14 cellular contexts compared by ENCODE assay signal in genomic region chr14:51959928-51960327, GRCh38. TPM values are rescaled to one million over a fixed set of nuclear protein-coding genes. Genes with fewer than 3 reads are reported as not detected.
DNase-seq lines count a peak whose midpoint lies in the region; ATAC-seq and TF ChIP-seq lines count a peak whose summit lies in the region.
"Had no signal": no experiment of that assay in that cellular context is flagged by ENCODE, and none has a peak within 500 bp of the region (broad histone marks: within the 10 kb centered on the region; RNA-seq: fewer than 3 reads in every experiment).

No MANE protein-coding gene starts in this region.

- H3K4me1 Mint-ChIP-seq in activated naive CD4-positive, alpha-beta T cell treated with anti-CD3 and anti-CD28 coated beads, Interleukin-2, amount 50 U/mL, for 24 hours: peaks cover 63% of the 10 kb centered on the region
- H3K4me1 Mint-ChIP-seq in activated naive CD4-positive, alpha-beta T cell treated with anti-CD3 and anti-CD28 coated beads, Interleukin-2, amount 10 ng/mL, durations not matched to agents 7 days and 5 days: peaks cover 22% of the 10 kb centered on the region
- H3K4me1 Mint-ChIP-seq in activated T-helper 17 cell treated with anti-CD3 and anti-CD28 coated beads, Interleukin-2, amount 50 U/mL, for 72 hours: peaks cover 35% of the 10 kb centered on the region
- peaks cover 92 to 98% of the 10 kb centered on the region in 2 donors for H3K4me1 Mint-ChIP-seq in immature natural killer cell
- H3K4me1 Mint-ChIP-seq in stimulated activated effector memory CD8-positive, alpha-beta T cell treated with anti-CD3 and anti-CD28 coated beads, Interleukin-12 subunit alpha, Interleukin-12 subunit beta, amount 100 ng/mL, for 72 hours: peaks cover 60% of the 10 kb centered on the region
- H3K4me1 Mint-ChIP-seq in mesothelial cell of epicardium: peaks cover 23% of the 10 kb centered on the region

- peaks cover 51% of the 10 kb centered on the region for H3K36me3 Mint-ChIP-seq in activated naive CD4-positive, alpha-beta T cell treated with anti-CD3 and anti-CD28 coated beads, Interleukin-2, amount 50 U/mL, for 24 hours
- H3K36me3 Mint-ChIP-seq in activated naive CD4-positive, alpha-beta T cell treated with anti-CD3 and anti-CD28 coated beads, Interleukin-2, amount 10 ng/mL, durations not matched to agents 7 days and 5 days: peaks cover 85% of the 10 kb centered on the region
- peaks cover 97% of the 10 kb centered on the region for H3K36me3 Mint-ChIP-seq in activated T-helper 17 cell treated with anti-CD3 and anti-CD28 coated beads, Interleukin-2, amount 50 U/mL, for 72 hours (ENCODE audit: low read depth)
- H3K36me3 Mint-ChIP-seq in immature natural killer cell: peaks cover 33 to 48% (median 35%) of the 10 kb centered on the region in 3 donors
- H3K36me3 Mint-ChIP-seq in stimulated activated effector memory CD8-positive, alpha-beta T cell treated with anti-CD3 and anti-CD28 coated beads, Interleukin-12 subunit alpha, Interleukin-12 subunit beta, amount 100 ng/mL, for 72 hours: peaks cover 83% of the 10 kb centered on the region
- peaks cover 31% of the 10 kb centered on the region for H3K36me3 Mint-ChIP-seq in mesothelial cell of epicardium

- H3K4me3 Mint-ChIP-seq in activated naive CD4-positive, alpha-beta T cell treated with anti-CD3 and anti-CD28 coated beads, Interleukin-2, amount 50 U/mL, for 24 hours: no peak overlapping the region
- no peak overlapping the region for H3K4me3 Mint-ChIP-seq in activated naive CD4-positive, alpha-beta T cell treated with anti-CD3 and anti-CD28 coated beads, Interleukin-2, amount 10 ng/mL, durations not matched to agents 7 days and 5 days
- H3K4me3 Mint-ChIP-seq in activated T-helper 17 cell treated with anti-CD3 and anti-CD28 coated beads, Interleukin-2, amount 50 U/mL, for 72 hours: no peak overlapping the region
- H3K4me3 Mint-ChIP-seq in immature natural killer cell (peak overlapping the region in 3 of 5 donors; percentile 3 to 46 (median 22)), mesothelial cell of epicardium (no peak overlapping the region)
- no peak overlapping the region for H3K4me3 Mint-ChIP-seq in stimulated activated effector memory CD8-positive, alpha-beta T cell treated with anti-CD3 and anti-CD28 coated beads, Interleukin-12 subunit alpha, Interleukin-12 subunit beta, amount 100 ng/mL, for 72 hours
- H3K4me3 Mint-ChIP-seq: B cell; CD4-positive, CD25-positive, alpha-beta regulatory T cell had no signal

- no peak for TF ChIP-seq CTCF in mesothelial cell of epicardium (IDR thresholded peaks at IDR 0.05; ENCODE audit: unreplicated experiment)

- CTCF ChIA-PET in activated naive CD4-positive, alpha-beta T cell treated with anti-CD3 and anti-CD28 coated beads, Interleukin-2, amount 10 ng/mL, durations not matched to agents 7 days and 5 days (lab: Charles Lee): interaction anchor here (1.3 kb wide), 1 partner anchor 19 kb away, joined by 4 read pairs; no protein-coding TSS in a partner anchor

- H3K27ac Mint-ChIP-seq in activated naive CD4-positive, alpha-beta T cell treated with anti-CD3 and anti-CD28 coated beads, Interleukin-2, amount 50 U/mL, for 24 hours: peak overlapping the region; percentile 61
- H3K27ac Mint-ChIP-seq in activated naive CD4-positive, alpha-beta T cell treated with anti-CD3 and anti-CD28 coated beads, Interleukin-2, amount 10 ng/mL, durations not matched to agents 7 days and 5 days: no peak overlapping the region
- peak overlapping the region; percentile 16 for H3K27ac Mint-ChIP-seq in activated T-helper 17 cell treated with anti-CD3 and anti-CD28 coated beads, Interleukin-2, amount 50 U/mL, for 72 hours
- H3K27ac Mint-ChIP-seq in immature natural killer cell: peak overlapping the region; percentile 28 to 79 (median 52)
- H3K27ac Mint-ChIP-seq in stimulated activated effector memory CD8-positive, alpha-beta T cell treated with anti-CD3 and anti-CD28 coated beads, Interleukin-12 subunit alpha, Interleukin-12 subunit beta, amount 100 ng/mL, for 72 hours: peak overlapping the region; percentile 8
- no peak overlapping the region for H3K27ac Mint-ChIP-seq in mesothelial cell of epicardium
- H3K27ac Mint-ChIP-seq: B cell had no signal

- no peak for ATAC-seq in activated T-helper 17 cell treated with anti-CD3 and anti-CD28 coated beads, Interleukin-2, amount 50 U/mL, for 72 hours (replicated peaks)
- no peak for ATAC-seq in stimulated activated effector memory CD8-positive, alpha-beta T cell treated with anti-CD3 and anti-CD28 coated beads, Interleukin-12 subunit alpha, Interleukin-12 subunit beta, amount 100 ng/mL, for 72 hours
- no peak for ATAC-seq in HG02798 (IDR thresholded peaks at IDR 0.05; ENCODE audit: poor library complexity, unreplicated experiment)

- no peaks in the 10 kb centered on the region for H3K27me3 Mint-ChIP-seq in activated naive CD4-positive, alpha-beta T cell treated with anti-CD3 and anti-CD28 coated beads, Interleukin-2, amount 50 U/mL, for 24 hours
- no peaks in the 10 kb centered on the region for H3K27me3 Mint-ChIP-seq in activated naive CD4-positive, alpha-beta T cell treated with anti-CD3 and anti-CD28 coated beads, Interleukin-2, amount 10 ng/mL, durations not matched to agents 7 days and 5 days
- no peaks in the 10 kb centered on the region for H3K27me3 Mint-ChIP-seq in activated T-helper 17 cell treated with anti-CD3 and anti-CD28 coated beads, Interleukin-2, amount 50 U/mL, for 72 hours
- H3K27me3 Mint-ChIP-seq in immature natural killer cell (ENCODE audit: low read depth in 3 of 3): peaks cover 0 to 5% (median 3%) of the 10 kb centered on the region in 3 donors
- peaks cover 7% of the 10 kb centered on the region for H3K27me3 Mint-ChIP-seq in mesothelial cell of epicardium (ENCODE audit: low read depth)
- H3K27me3 Mint-ChIP-seq: B cell; CD4-positive, CD25-positive, alpha-beta regulatory T cell had no signal

- no peak for DNase-seq in activated naive CD4-positive, alpha-beta T cell treated with anti-CD3 and anti-CD28 coated beads, Interleukin-2, amount 10 ng/mL, durations not matched to agents 7 days and 5 days
- no peak for DNase-seq in immature natural killer cell
- no peak for DNase-seq in stimulated activated effector memory CD8-positive, alpha-beta T cell treated with anti-CD3 and anti-CD28 coated beads, Interleukin-12 subunit alpha, Interleukin-12 subunit beta, amount 100 ng/mL, for 72 hours (ENCODE audit: low spot score in 2 of 2)
- no peak for DNase-seq in cerebellar nuclear complex (lab: John Stamatoyannopoulos, UW)
- DNase-seq in mesothelial cell of epicardium (ENCODE audit: low spot score in 2 of 2, unreplicated experiment in 2 of 2): no peak
- DNase-seq: CD4-positive, CD25-positive, alpha-beta regulatory T cell; DMS153; DMS79; GDM1; GM23248 had no signal

- H3K9me3 Mint-ChIP-seq in activated naive CD4-positive, alpha-beta T cell treated with anti-CD3 and anti-CD28 coated beads, Interleukin-2, amount 50 U/mL, for 24 hours: peaks cover 27% of the 10 kb centered on the region
- H3K9me3 Mint-ChIP-seq in activated naive CD4-positive, alpha-beta T cell treated with anti-CD3 and anti-CD28 coated beads, Interleukin-2, amount 10 ng/mL, durations not matched to agents 7 days and 5 days: peaks cover 27% of the 10 kb centered on the region
- peaks cover 9% of the 10 kb centered on the region for H3K9me3 Mint-ChIP-seq in activated T-helper 17 cell treated with anti-CD3 and anti-CD28 coated beads, Interleukin-2, amount 50 U/mL, for 72 hours
- H3K9me3 Mint-ChIP-seq in immature natural killer cell (no peaks in the 10 kb centered on the region), mesothelial cell of epicardium (peaks cover 34% of the 10 kb centered on the region)
- H3K9me3 Mint-ChIP-seq in stimulated activated effector memory CD8-positive, alpha-beta T cell treated with anti-CD3 and anti-CD28 coated beads, Interleukin-12 subunit alpha, Interleukin-12 subunit beta, amount 100 ng/mL, for 72 hours: peaks cover 23% of the 10 kb centered on the region

RNA-seq across cellular contexts. Expression of gene RTRAF, which starts 29.4 kb away (rescaled TPM):
- total RNA-seq in activated T-helper 17 cell treated with anti-CD3 and anti-CD28 coated beads, Interleukin-2, amount 50 U/mL, for 72 hours: 100 to 1,000 TPM; 138 to 190 TPM
- polyA plus RNA-seq in immature natural killer cell: 100 to 1,000 TPM in 2 of 3 donors, 10 to 100 TPM in 1; 92.1 to 162 (median 137) TPM
- total RNA-seq in mesothelial cell of epicardium: 183 to 197 TPM (median 193 TPM) in 3 replicates

Comparison
In these comparisons a context has a peak if more than half of its experiments do, and no peak if none do; other contexts are left out.
1. H3K27ac Mint-ChIP-seq: peak in activated naive CD4-positive, alpha-beta T cell treated with anti-CD3 and anti-CD28 coated beads, Interleukin-2, amount 50 U/mL, for 24 hours (single experiment), activated T-helper 17 cell treated with anti-CD3 and anti-CD28 coated beads, Interleukin-2, amount 50 U/mL, for 72 hours (single experiment), immature natural killer cell (6 of 6) and stimulated activated effector memory CD8-positive, alpha-beta T cell treated with anti-CD3 and anti-CD28 coated beads, Interleukin-12 subunit alpha, Interleukin-12 subunit beta, amount 100 ng/mL, for 72 hours (single experiment); none in activated naive CD4-positive, alpha-beta T cell treated with anti-CD3 and anti-CD28 coated beads, Interleukin-2, amount 10 ng/mL, durations not matched to agents 7 days and 5 days (single experiment) and mesothelial cell of epicardium (single experiment).
2. H3K4me3 Mint-ChIP-seq: peak in immature natural killer cell (3 of 5); none in activated naive CD4-positive, alpha-beta T cell treated with anti-CD3 and anti-CD28 coated beads, Interleukin-2, amount 50 U/mL, for 24 hours (single experiment), activated naive CD4-positive, alpha-beta T cell treated with anti-CD3 and anti-CD28 coated beads, Interleukin-2, amount 10 ng/mL, durations not matched to agents 7 days and 5 days (single experiment), activated T-helper 17 cell treated with anti-CD3 and anti-CD28 coated beads, Interleukin-2, amount 50 U/mL, for 72 hours (single experiment), stimulated activated effector memory CD8-positive, alpha-beta T cell treated with anti-CD3 and anti-CD28 coated beads, Interleukin-12 subunit alpha, Interleukin-12 subunit beta, amount 100 ng/mL, for 72 hours (single experiment) and mesothelial cell of epicardium (single experiment).